In the genomic region with DNA sequence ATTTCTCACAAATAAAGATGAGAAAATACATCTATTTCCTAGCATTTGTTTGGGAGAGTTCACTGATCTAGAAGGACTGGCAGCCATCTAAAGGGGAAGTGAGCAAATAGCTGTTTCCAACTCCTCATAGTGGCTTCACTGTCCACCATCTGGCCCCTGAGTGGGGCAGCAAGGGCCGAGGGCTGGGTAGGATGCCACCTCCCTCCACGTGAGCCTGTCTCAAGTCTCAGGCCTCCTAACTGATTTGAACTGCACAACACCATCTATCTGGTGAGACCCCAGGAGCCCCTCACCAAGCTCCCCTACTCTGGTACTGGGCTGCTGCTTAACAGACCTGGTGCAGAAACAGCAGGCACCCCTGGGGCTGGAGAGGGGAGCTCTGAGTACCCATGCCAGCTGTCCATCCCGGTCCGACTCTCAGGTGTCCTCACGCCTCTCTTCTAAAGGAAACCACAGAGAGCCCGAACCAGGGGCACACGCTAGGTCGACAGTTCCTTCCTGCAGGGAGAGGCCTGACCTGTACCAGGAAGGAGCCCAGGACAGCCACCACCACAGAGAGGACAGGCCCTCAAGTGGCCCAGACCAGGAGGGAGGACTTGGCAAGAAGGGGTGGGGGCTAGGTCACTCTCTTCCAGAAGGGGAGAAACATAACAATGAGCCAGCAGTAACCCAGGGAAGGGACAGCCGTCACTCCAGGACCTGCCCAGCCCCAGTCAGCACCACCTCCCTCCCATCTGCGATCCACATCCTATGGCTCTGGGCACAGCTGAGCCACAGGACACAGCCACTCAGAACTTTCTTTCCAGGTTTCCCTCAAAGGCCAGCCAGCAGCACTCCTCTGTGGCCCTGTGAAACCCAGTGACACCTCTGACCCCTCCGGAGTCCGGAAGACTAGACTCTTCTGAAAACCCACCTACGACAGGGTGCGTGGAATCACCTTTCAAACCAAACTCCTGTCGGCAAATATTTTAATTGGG, we compare ENCODE assay signal across 1 cellular context.
TF ChIP-seq lines count a peak whose summit lies in the region.

No MANE protein-coding gene starts in this region.

TF ChIP-seq in GM12878, 131 proteins besides CTCF, POLR2A, EP300 and RAD21 (continues in another document):
- TF ChIP-seq HDAC6 (IDR thresholded peaks at IDR 0.05; ENCODE audit: unreplicated experiment) (no peak), SMAD5 (IDR thresholded peaks at IDR 0.05; ENCODE audit: low read depth) (peak; percentile 48; the same call in 1 of the 2 replicates), TCF3 (IDR thresholded peaks at IDR 0.05; ENCODE audit: borderline replicate concordance, insufficient read depth, low read depth, low read length) (0 out of 2 replicates have a peak, but pooled peaks have one; percentile 5), SUZ12 (IDR thresholded peaks at IDR 0.05; ENCODE audit: unreplicated experiment) (no peak), ZNF207 (IDR thresholded peaks at IDR 0.05; ENCODE audit: borderline replicate concordance) (peak; percentile 64; the same call in 1 of the 2 replicates), POLR2AphosphoS5 (IDR thresholded peaks at IDR 0.05; ENCODE audit: low read length) (peak; percentile 92; the same call in 1 of the 2 replicates), SUPT20H (IDR thresholded peaks at IDR 0.05; ENCODE audit: borderline replicate concordance, control insufficient read depth, low read depth, low read length) (no peak), BMI1 (IDR thresholded peaks at IDR 0.05; ENCODE audit: borderline replicate concordance) (peak; percentile 57; the same call in 1 of the 2 replicates), CHD1 (IDR thresholded peaks at IDR 0.05; ENCODE audit: low read depth, low read length) (peak; percentile 83), PAX5 (IDR thresholded peaks at IDR 0.05; ENCODE audit: borderline replicate concordance, low read depth, low read length) (no peak), ZSCAN29 (IDR thresholded peaks at IDR 0.05) (0 out of 2 replicates have a peak, but pooled peaks have one; percentile 45), EGR1 (IDR thresholded peaks at IDR 0.05; ENCODE audit: borderline replicate concordance in 1 of 2, low read depth in 2 of 2, low read length in 2 of 2) (no peak), BACH1 (IDR thresholded peaks at IDR 0.05; ENCODE audit: borderline replicate concordance) (peak; percentile 73), ZZZ3 (IDR thresholded peaks at IDR 0.05; ENCODE audit: control insufficient read depth, insufficient read length, low read depth) (no peak), ATF7 (IDR thresholded peaks at IDR 0.05; ENCODE audit: low read depth) (no peak), SPI1 (IDR thresholded peaks at IDR 0.05; ENCODE audit: borderline replicate concordance, insufficient read depth, low read depth, low read length) (peak; percentile 87), DPF2 (IDR thresholded peaks at IDR 0.05) (no peak; the same call in none of the 2 replicates), MLLT1 (IDR thresholded peaks at IDR 0.05) (peak; percentile 87), JUNB (IDR thresholded peaks at IDR 0.05) (no peak), MXI1 (IDR thresholded peaks at IDR 0.05; ENCODE audit: low read depth, low read length) (no peak), YY1 (IDR thresholded peaks at IDR 0.05; ENCODE audit: low read depth, low read length) (peak; percentile 19; the same call in 1 of the 2 replicates), SMARCA5 (IDR thresholded peaks at IDR 0.05) (0 out of 2 replicates have a peak, but pooled peaks have one; percentile 79), ZNF592 (IDR thresholded peaks at IDR 0.05) (no peak; the same call in 1 of the 2 replicates), TARDBP (IDR thresholded peaks at IDR 0.05; ENCODE audit: borderline replicate concordance) (peak; percentile 9; the same call in 1 of the 2 replicates), BCL11A (IDR thresholded peaks at IDR 0.05; ENCODE audit: low read depth, low read length) (no peak; the same call in 1 of the 2 replicates), BCL3 (IDR thresholded peaks at IDR 0.05; ENCODE audit: borderline replicate concordance, insufficient read depth, low read depth, low read length, poor library complexity, severe bottlenecking) (peak; percentile 2), ESRRA (IDR thresholded peaks at IDR 0.05; ENCODE audit: low read length) (no peak), SREBF1 (IDR thresholded peaks at IDR 0.05; ENCODE audit: low read length) (no peak), POLR2AphosphoS2 (IDR thresholded peaks at IDR 0.05; ENCODE audit: low read depth, low read length) (peak; percentile 24), IKZF2 (IDR thresholded peaks at IDR 0.05) (no peak), LARP7 (IDR thresholded peaks at IDR 0.05) (peak; percentile 65), CREB1 (IDR thresholded peaks at IDR 0.05; ENCODE audit: low read depth) (no peak), STAT3 (IDR thresholded peaks at IDR 0.05; ENCODE audit: low read depth, low read length) (no peak), CBX3 (IDR thresholded peaks at IDR 0.05; ENCODE audit: borderline replicate concordance, low read depth) (no peak), NR2F1 (conservative IDR thresholded peaks at IDR 0.05) (peak; percentile 86), ZNF384 (IDR thresholded peaks at IDR 0.05; ENCODE audit: borderline replicate concordance, low read depth, low read length) (no peak)
- TF ChIP-seq, protein P1, sequence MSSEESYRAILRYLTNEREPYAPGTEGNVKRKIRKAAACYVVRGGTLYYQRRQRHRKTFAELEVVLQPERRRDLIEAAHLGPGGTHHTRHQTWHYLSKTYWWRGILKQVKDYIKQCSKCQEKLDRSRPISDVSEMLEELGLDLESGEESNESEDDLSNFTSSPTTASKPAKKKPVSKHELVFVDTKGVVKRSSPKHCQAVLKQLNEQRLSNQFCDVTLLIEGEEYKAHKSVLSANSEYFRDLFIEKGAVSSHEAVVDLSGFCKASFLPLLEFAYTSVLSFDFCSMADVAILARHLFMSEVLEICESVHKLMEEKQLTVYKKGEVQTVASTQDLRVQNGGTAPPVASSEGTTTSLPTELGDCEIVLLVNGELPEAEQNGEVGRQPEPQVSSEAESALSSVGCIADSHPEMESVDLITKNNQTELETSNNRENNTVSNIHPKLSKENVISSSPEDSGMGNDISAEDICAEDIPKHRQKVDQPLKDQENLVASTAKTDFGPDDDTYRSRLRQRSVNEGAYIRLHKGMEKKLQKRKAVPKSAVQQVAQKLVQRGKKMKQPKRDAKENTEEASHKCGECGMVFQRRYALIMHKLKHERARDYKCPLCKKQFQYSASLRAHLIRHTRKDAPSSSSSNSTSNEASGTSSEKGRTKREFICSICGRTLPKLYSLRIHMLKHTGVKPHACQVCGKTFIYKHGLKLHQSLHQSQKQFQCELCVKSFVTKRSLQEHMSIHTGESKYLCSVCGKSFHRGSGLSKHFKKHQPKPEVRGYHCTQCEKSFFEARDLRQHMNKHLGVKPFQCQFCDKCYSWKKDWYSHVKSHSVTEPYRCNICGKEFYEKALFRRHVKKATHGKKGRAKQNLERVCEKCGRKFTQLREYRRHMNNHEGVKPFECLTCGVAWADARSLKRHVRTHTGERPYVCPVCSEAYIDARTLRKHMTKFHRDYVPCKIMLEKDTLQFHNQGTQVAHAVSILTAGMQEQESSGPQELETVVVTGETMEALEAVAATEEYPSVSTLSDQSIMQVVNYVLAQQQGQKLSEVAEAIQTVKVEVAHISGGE (CRISPR knock-in tag; IDR thresholded peaks at IDR 0.05) = peak; percentile 24; the same call in 1 of the 2 replicates
- TF ChIP-seq, protein P2, sequence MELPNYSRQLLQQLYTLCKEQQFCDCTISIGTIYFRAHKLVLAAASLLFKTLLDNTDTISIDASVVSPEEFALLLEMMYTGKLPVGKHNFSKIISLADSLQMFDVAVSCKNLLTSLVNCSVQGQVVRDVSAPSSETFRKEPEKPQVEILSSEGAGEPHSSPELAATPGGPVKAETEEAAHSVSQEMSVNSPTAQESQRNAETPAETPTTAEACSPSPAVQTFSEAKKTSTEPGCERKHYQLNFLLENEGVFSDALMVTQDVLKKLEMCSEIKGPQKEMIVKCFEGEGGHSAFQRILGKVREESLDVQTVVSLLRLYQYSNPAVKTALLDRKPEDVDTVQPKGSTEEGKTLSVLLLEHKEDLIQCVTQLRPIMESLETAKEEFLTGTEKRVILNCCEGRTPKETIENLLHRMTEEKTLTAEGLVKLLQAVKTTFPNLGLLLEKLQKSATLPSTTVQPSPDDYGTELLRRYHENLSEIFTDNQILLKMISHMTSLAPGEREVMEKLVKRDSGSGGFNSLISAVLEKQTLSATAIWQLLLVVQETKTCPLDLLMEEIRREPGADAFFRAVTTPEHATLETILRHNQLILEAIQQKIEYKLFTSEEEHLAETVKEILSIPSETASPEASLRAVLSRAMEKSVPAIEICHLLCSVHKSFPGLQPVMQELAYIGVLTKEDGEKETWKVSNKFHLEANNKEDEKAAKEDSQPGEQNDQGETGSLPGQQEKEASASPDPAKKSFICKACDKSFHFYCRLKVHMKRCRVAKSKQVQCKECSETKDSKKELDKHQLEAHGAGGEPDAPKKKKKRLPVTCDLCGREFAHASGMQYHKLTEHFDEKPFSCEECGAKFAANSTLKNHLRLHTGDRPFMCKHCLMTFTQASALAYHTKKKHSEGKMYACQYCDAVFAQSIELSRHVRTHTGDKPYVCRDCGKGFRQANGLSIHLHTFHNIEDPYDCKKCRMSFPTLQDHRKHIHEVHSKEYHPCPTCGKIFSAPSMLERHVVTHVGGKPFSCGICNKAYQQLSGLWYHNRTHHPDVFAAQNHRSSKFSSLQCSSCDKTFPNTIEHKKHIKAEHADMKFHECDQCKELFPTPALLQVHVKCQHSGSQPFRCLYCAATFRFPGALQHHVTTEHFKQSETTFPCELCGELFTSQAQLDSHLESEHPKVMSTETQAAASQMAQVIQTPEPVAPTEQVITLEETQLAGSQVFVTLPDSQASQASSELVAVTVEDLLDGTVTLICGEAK (IDR thresholded peaks at IDR 0.05; ENCODE audit: borderline replicate concordance) = no peak
- TF ChIP-seq, protein P3, sequence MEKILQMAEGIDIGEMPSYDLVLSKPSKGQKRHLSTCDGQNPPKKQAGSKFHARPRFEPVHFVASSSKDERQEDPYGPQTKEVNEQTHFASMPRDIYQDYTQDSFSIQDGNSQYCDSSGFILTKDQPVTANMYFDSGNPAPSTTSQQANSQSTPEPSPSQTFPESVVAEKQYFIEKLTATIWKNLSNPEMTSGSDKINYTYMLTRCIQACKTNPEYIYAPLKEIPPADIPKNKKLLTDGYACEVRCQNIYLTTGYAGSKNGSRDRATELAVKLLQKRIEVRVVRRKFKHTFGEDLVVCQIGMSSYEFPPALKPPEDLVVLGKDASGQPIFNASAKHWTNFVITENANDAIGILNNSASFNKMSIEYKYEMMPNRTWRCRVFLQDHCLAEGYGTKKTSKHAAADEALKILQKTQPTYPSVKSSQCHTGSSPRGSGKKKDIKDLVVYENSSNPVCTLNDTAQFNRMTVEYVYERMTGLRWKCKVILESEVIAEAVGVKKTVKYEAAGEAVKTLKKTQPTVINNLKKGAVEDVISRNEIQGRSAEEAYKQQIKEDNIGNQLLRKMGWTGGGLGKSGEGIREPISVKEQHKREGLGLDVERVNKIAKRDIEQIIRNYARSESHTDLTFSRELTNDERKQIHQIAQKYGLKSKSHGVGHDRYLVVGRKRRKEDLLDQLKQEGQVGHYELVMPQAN (conservative IDR thresholded peaks at IDR 0.05) = peak; percentile 62
- TF ChIP-seq, protein P4, sequence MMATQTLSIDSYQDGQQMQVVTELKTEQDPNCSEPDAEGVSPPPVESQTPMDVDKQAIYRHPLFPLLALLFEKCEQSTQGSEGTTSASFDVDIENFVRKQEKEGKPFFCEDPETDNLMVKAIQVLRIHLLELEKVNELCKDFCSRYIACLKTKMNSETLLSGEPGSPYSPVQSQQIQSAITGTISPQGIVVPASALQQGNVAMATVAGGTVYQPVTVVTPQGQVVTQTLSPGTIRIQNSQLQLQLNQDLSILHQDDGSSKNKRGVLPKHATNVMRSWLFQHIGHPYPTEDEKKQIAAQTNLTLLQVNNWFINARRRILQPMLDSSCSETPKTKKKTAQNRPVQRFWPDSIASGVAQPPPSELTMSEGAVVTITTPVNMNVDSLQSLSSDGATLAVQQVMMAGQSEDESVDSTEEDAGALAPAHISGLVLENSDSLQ (IDR thresholded peaks at IDR 0.05) = peak; percentile 25; the same call in 1 of the 2 replicates
